Comparison of ENCODE assay signal across 19 cellular contexts in genomic region chr12:59938190-59938962, GRCh38.
"Had no signal": no experiment of that assay in that cellular context is flagged by ENCODE, and none has a peak within 500 bp of the region (broad histone marks: within the 10 kb centered on the region; RNA-seq: fewer than 3 reads in every experiment).

No MANE protein-coding gene starts in this region.

- H3K36me3 ChIP-seq: breast epithelium, right atrium auricular region had no signal

- H3K36me3 Mint-ChIP-seq: naive thymus-derived CD4-positive, alpha-beta T cell; stimulated activated memory B cell treated with anti-CD40 and anti-IgM and Interleukin-4, amounts not matched to agents 10 μg/mL and 1 μg/mL and 100 μg/mL, for 72 hours had no signal

- H3K9me3 Mint-ChIP-seq: activated CD8-positive, alpha-beta T cell treated with anti-CD3 and anti-CD28 coated beads for 36 hours; stimulated activated memory B cell treated with anti-CD40 and anti-IgM and Interleukin-4, amounts not matched to agents 10 μg/mL and 1 μg/mL and 100 μg/mL, for 72 hours had no signal

- H3K27ac ChIP-seq: breast epithelium, right atrium auricular region had no signal

- H3K4me3 Mint-ChIP-seq: activated CD8-positive, alpha-beta T cell treated with anti-CD3 and anti-CD28 coated beads for 36 hours; activated T-cell treated with anti-CD3 and anti-CD28 coated beads, Interleukin-2, amount 50 U/mL, for 72 hours; naive thymus-derived CD4-positive, alpha-beta T cell; stimulated activated memory B cell treated with anti-CD40 and anti-IgM and Interleukin-4, amounts not matched to agents 10 μg/mL and 1 μg/mL and 100 μg/mL, for 72 hours; T-helper 17 cell had no signal

- H3K4me1 ChIP-seq: breast epithelium, right atrium auricular region had no signal

- DNase-seq: activated CD4-positive, alpha-beta T cell treated with anti-CD3 and anti-CD28 coated beads for 4 hours; activated CD8-positive, alpha-beta memory T cell treated with anti-CD3 and anti-CD28 coated beads, Interleukin-2, amount 50 U/mL, for 4 hours; activated CD8-positive, alpha-beta T cell treated with anti-CD3 and anti-CD28 coated beads for 36 hours; activated gamma-delta T cell; activated T-cell treated with anti-CD3 and anti-CD28 coated beads, Interleukin-2, amount 50 U/mL, for 72 hours; aorta; cerebellar nuclear complex; effector memory CD4-positive, alpha-beta T cell; foreskin melanocyte; islet precursor cell; mucosa of descending colon; naive thymus-derived CD4-positive, alpha-beta T cell; stimulated activated CD4-positive, alpha-beta T cell treated with anti-CD3 and anti-CD28 coated beads, Interleukin-2, amount 100 ng/mL, for 48 hours; T-helper 17 cell had no signal

- ATAC-seq: activated CD8-positive, alpha-beta T cell treated with anti-CD3 and anti-CD28 coated beads for 36 hours; activated T-cell treated with anti-CD3 and anti-CD28 coated beads, Interleukin-2, amount 50 U/mL, for 72 hours; mucosa of descending colon; naive thymus-derived CD4-positive, alpha-beta T cell; stimulated activated memory B cell treated with anti-CD40 and anti-IgM and Interleukin-4, amounts not matched to agents 10 μg/mL and 1 μg/mL and 100 μg/mL, for 72 hours; T-helper 17 cell had no signal

- H3K9me3 ChIP-seq: breast epithelium, mucosa of descending colon, right atrium auricular region had no signal

- H3K27me3 ChIP-seq: breast epithelium, right atrium auricular region had no signal

- H3K4me1 Mint-ChIP-seq: naive thymus-derived CD4-positive, alpha-beta T cell; stimulated activated memory B cell treated with anti-CD40 and anti-IgM and Interleukin-4, amounts not matched to agents 10 μg/mL and 1 μg/mL and 100 μg/mL, for 72 hours; T-helper 17 cell had no signal

- H3K27ac Mint-ChIP-seq: activated CD8-positive, alpha-beta T cell treated with anti-CD3 and anti-CD28 coated beads for 36 hours; activated T-cell treated with anti-CD3 and anti-CD28 coated beads, Interleukin-2, amount 50 U/mL, for 72 hours; naive thymus-derived CD4-positive, alpha-beta T cell; progenitor cell of endocrine pancreas; stimulated activated memory B cell treated with anti-CD40 and anti-IgM and Interleukin-4, amounts not matched to agents 10 μg/mL and 1 μg/mL and 100 μg/mL, for 72 hours; T-helper 17 cell had no signal

- H3K4me3 ChIP-seq: breast epithelium, lung, mucosa of descending colon, right atrium auricular region had no signal

- H3K27me3 Mint-ChIP-seq: activated CD8-positive, alpha-beta T cell treated with anti-CD3 and anti-CD28 coated beads for 36 hours; progenitor cell of endocrine pancreas; stimulated activated memory B cell treated with anti-CD40 and anti-IgM and Interleukin-4, amounts not matched to agents 10 μg/mL and 1 μg/mL and 100 μg/mL, for 72 hours; T-helper 17 cell had no signal
